Comparison of ENCODE assay signal across 16 cellular contexts in the genomic region with DNA sequence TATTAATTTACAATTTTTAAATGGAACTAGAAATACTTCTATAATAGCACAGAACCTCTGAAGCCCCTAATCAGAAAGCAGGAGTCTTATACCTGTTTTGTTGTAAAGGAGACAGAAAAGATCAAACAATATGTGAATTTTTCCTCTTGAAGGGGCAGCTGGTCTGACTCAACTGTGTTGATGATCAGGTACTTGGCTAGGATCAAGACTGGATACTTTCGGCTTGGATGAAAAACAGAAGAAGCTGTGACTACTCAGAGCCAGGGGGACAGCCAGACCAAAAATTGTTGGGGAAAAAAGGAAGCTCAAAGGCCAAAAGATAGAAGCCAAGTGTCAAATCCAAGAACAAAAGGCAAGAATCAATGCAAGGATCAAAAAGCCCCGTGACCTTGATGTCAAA.
A peak's percentile ranks its signal among the peaks of the same experiment; 100 is the strongest.
DNase-seq lines count a peak whose midpoint lies in the region; ATAC-seq and TF ChIP-seq lines count a peak whose summit lies in the region.
"Had no signal": no experiment of that assay in that cellular context is flagged by ENCODE, and none has a peak within 500 bp of the region (broad histone marks: within the 10 kb centered on the region; RNA-seq: fewer than 3 reads in every experiment).

No MANE protein-coding gene starts in this region.

- no peak for TF ChIP-seq POLR2A in suprapubic skin (IDR thresholded peaks at IDR 0.05)

- peak overlapping the region; percentile 38 for H3K27ac ChIP-seq in suprapubic skin
- H3K27ac ChIP-seq: 22Rv1; A549; BLaER1 treated with 17β-estradiol and CSF1 and Interleukin-3, amounts not matched to agents 10 nM and 100 nM; C4-2B had no signal

- H3K4me3 ChIP-seq in fibroblast of the aortic adventitia (ENCODE audit: low read depth, low read length) = no peak overlapping the region
- H3K4me3 ChIP-seq in suprapubic skin = no peak overlapping the region
- H3K4me3 ChIP-seq: A549; BLaER1 treated with 17β-estradiol and CSF1 and Interleukin-3, amounts not matched to agents 10 nM and 100 nM had no signal

- TF ChIP-seq CTCF in fibroblast of the aortic adventitia (IDR thresholded peaks at IDR 0.05; ENCODE audit: insufficient read depth, low read length) (no peak), suprapubic skin (IDR thresholded peaks at IDR 0.05) (no peak)

- DNase-seq in Right ventricle myocardium inferior (ENCODE audit: missing footprints) (no peak), left cardiac atrium (no peak), fibroblast of the aortic adventitia (ENCODE audit: low read depth) (peak; percentile 54), suprapubic skin (ENCODE audit: low spot score in 2 of 2) (no peak), left lobe of liver (ENCODE audit: low spot score) (no peak)
- DNase-seq: AML-193; Caco-2; Calu3; CD4-positive, alpha-beta T cell; CD8-positive, alpha-beta T cell; DMS79 treated with DMSO at 0.1 percent for 48 hours; GF-D8 had no signal

- peaks cover 5% of the 10 kb centered on the region for H3K4me1 ChIP-seq in suprapubic skin
- H3K4me1 ChIP-seq: A549 had no signal

- no peaks in the 10 kb centered on the region for H3K9me3 ChIP-seq in suprapubic skin
- H3K9me3 ChIP-seq: A549, Caco-2 had no signal

- intact Hi-C loops in Right ventricle myocardium inferior (cut with DNase I) (no loop called here), left cardiac atrium (cut with DNase I) (no loop called here)

- TF ChIP-seq EP300 in suprapubic skin (IDR thresholded peaks at IDR 0.05) = no peak

- H3K36me3 ChIP-seq in suprapubic skin = no peaks in the 10 kb centered on the region
- H3K36me3 ChIP-seq: BLaER1 treated with 17β-estradiol and CSF1 and Interleukin-3, amounts not matched to agents 10 nM and 100 nM had no signal

- 64% methylated on average over 2 of the region's 2 CpGs for WGBS in suprapubic skin

- H3K27me3 ChIP-seq in suprapubic skin = no peaks in the 10 kb centered on the region
- H3K27me3 ChIP-seq: BLaER1 treated with 17β-estradiol and CSF1 and Interleukin-3, amounts not matched to agents 10 nM and 100 nM had no signal

- ATAC-seq in Right ventricle myocardium inferior = peak; percentile 37
- no peak for ATAC-seq in left cardiac atrium
- ATAC-seq in left lobe of liver = no peak
- ATAC-seq: A549; CD8-positive, alpha-beta T cell had no signal
